In the genomic region with DNA sequence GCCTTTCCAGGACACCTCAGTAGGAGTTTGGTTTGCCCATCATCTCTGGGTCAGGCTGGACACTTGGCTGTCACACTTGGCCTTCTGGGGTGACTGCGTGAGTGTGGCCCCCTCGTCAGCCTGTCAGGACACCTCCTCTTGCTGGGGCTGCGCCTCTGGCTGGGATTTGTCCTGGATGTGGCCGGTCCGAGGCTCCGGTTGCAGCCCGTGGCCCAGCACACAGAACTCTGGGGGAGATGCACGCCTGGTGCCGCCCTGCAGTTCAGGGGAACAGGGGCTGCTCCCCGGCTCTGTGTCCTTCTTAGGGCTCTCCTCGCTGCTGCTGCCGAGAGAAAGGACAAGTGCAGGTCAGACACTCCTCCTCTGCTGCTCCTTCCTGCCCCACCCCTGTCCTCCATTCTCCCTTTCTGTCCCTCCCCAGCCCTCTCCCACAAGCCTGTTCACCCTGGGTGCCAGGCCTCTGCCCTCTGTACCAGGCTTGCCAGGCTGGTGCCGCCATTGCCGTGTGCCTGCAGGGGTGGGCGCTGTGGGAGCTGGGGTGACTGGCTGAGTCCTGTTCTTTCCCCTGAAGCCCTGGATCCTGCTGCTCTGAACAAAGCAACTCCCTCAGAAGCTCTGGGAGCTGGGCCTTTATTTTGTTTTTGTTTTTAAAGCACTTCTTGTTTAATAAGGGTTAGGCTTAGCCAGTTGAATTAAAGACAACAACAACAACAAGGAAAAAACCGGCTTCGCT, we compare ENCODE assay signal across 17 cellular contexts. TPM values are rescaled to one million over a fixed set of nuclear protein-coding genes. Genes with fewer than 3 reads are reported as not detected.
DNase-seq lines count a peak whose midpoint lies in the region; ATAC-seq and TF ChIP-seq lines count a peak whose summit lies in the region.
"Had no signal": no experiment of that assay in that cellular context is flagged by ENCODE, and none has a peak within 500 bp of the region (broad histone marks: within the 10 kb centered on the region; RNA-seq: fewer than 3 reads in every experiment).

No MANE protein-coding gene starts in this region.

- intact Hi-C loops in CD14-positive monocyte (cut with micrococcal nuclease): no loop called here

- no peak overlapping the region for H3K27ac Mint-ChIP-seq in CD14-positive monocyte
- H3K27ac Mint-ChIP-seq: activated B cell treated with CpG ODN at 0.5 μM for 24 hours; activated T-cell treated with anti-CD3 and anti-CD28 coated beads, Interleukin-2, amount 50 U/mL, for 72 hours had no signal

- peaks cover 5 to 37% (median 11%) of the 10 kb centered on the region in 4 donors for H3K4me1 ChIP-seq in upper lobe of left lung
- H3K4me1 ChIP-seq: SJSA1 had no signal

- peaks cover 15% of the 10 kb centered on the region for H3K4me1 Mint-ChIP-seq in CD14-positive monocyte
- H3K4me1 Mint-ChIP-seq: activated B cell treated with CpG ODN at 0.5 μM for 24 hours had no signal

- peaks cover 0 to 2% (median 0%) of the 10 kb centered on the region in 7 donors for H3K9me3 Mint-ChIP-seq in CD14-positive monocyte
- H3K9me3 Mint-ChIP-seq: activated B cell treated with CpG ODN at 0.5 μM for 24 hours; activated T-cell treated with anti-CD3 and anti-CD28 coated beads, Interleukin-2, amount 50 U/mL, for 72 hours had no signal

- no peak overlapping the region for H3K4me3 ChIP-seq in upper lobe of left lung
- H3K4me3 ChIP-seq: SJSA1, thoracic aorta had no signal

- no peak overlapping the region for H3K4me3 Mint-ChIP-seq in CD14-positive monocyte
- H3K4me3 Mint-ChIP-seq: activated B cell treated with CpG ODN at 0.5 μM for 24 hours; activated T-cell treated with anti-CD3 and anti-CD28 coated beads, Interleukin-2, amount 50 U/mL, for 72 hours had no signal

- TF ChIP-seq CTCF in upper lobe of left lung (IDR thresholded peaks at IDR 0.05): no peak
- TF ChIP-seq CTCF in CD14-positive monocyte (IDR thresholded peaks at IDR 0.05): no peak

- TF ChIP-seq EP300 in upper lobe of left lung (IDR thresholded peaks at IDR 0.05): no peak

- no peak for ATAC-seq in upper lobe of left lung (ENCODE audit: low FRiP score in 2 of 2)
- ATAC-seq: activated T-cell treated with anti-CD3 and anti-CD28 coated beads, Interleukin-2, amount 50 U/mL, for 72 hours had no signal

- no peaks in the 10 kb centered on the region for H3K36me3 ChIP-seq in upper lobe of left lung
- H3K36me3 ChIP-seq: SJSA1, thoracic aorta had no signal

- H3K27me3 Mint-ChIP-seq in CD14-positive monocyte (ENCODE audit: low read depth in 3 of 3): peaks cover 0 to 2% (median 2%) of the 10 kb centered on the region in 3 donors

- WGBS in upper lobe of left lung, 2 donors: 81 to 89% methylated on average over 13 to 17 of the region's 17 CpGs

- DNase-seq in activated CD8-positive, alpha-beta memory T cell treated with anti-CD3 and anti-CD28 coated beads, Interleukin-2, amount 50 U/mL, for 48 hours: peak; percentile 10
- no peak for DNase-seq in activated CD8-positive, alpha-beta memory T cell treated with anti-CD3 and anti-CD28 coated beads for 24 hours
- peak; percentile 83 for DNase-seq in globus pallidus (ENCODE audit: low spot score)
- DNase-seq in nucleus accumbens (lab: John Stamatoyannopoulos, UW): peak in 44 of 56 donors; percentile 27 to 85 (median 60)
- no peak for DNase-seq in upper lobe of left lung
- no peak for DNase-seq in NCI-H345 treated with DMSO at 0.1 percent for 48 hours (lab: John Stamatoyannopoulos, UW; ENCODE audit: unreplicated experiment)
- no peak for DNase-seq in CD14-positive monocyte (ENCODE audit: low spot score)
- no peak for DNase-seq in ecto neural progenitor cell (ENCODE audit: low spot score)
- DNase-seq: activated B cell treated with CpG ODN at 0.5 μM for 24 hours; activated T-cell treated with anti-CD3 and anti-CD28 coated beads, Interleukin-2, amount 50 U/mL, for 72 hours; NCI-H1092 treated with DMSO at 0.1 percent for 48 hours; NCI-H526 treated with DMSO at 0.1 percent for 48 hours had no signal

- H3K9me3 ChIP-seq in upper lobe of left lung: no peaks in the 10 kb centered on the region
- H3K9me3 ChIP-seq: Caco-2, SJSA1, thoracic aorta had no signal

- H3K27ac ChIP-seq in upper lobe of left lung: peak overlapping the region in 3 of 4 donors; percentile 46 to 53 (median 49)
- H3K27ac ChIP-seq: SJSA1, thoracic aorta had no signal

- H3K36me3 Mint-ChIP-seq in CD14-positive monocyte: no peaks in the 10 kb centered on the region

- H3K27me3 ChIP-seq in upper lobe of left lung: no peaks in the 10 kb centered on the region
- H3K27me3 ChIP-seq: SJSA1 had no signal

- TF ChIP-seq POLR2A in upper lobe of left lung (IDR thresholded peaks at IDR 0.05): no peak

RNA-seq across cellular contexts. Expression of gene PCARE, which starts 9.4 kb away (rescaled TPM):
- under 1 TPM in 4 of 6 donors, not detected in 2; 0.15 to 0.71 (median 0.55) TPM for total RNA-seq in upper lobe of left lung
- polyA plus RNA-seq in CD14-positive monocyte: not detected
- total RNA-seq: activated B cell treated with CpG ODN at 0.5 μM for 24 hours; activated T-cell treated with anti-CD3 and anti-CD28 coated beads, Interleukin-2, amount 50 U/mL, for 72 hours; bronchial epithelial cell; Caco-2; osteocyte; SJSA1; thoracic aorta had no signal

RNA-seq across cellular contexts. Expression of gene CLIP4, which starts 50.3 kb away (rescaled TPM):
- 100 to 1,000 TPM in 1 of 6 donors, 10 to 100 TPM in 5; 46.0 to 104 (median 69.5) TPM for total RNA-seq in upper lobe of left lung
- 10 to 100 TPM; 19.6 to 29.8 TPM for polyA plus RNA-seq in CD14-positive monocyte

Comparison
In these comparisons a context has a peak if more than half of its experiments do, and no peak if none do; other contexts are left out.
1. DNase-seq: peak in activated CD8-positive, alpha-beta memory T cell treated with anti-CD3 and anti-CD28 coated beads, Interleukin-2, amount 50 U/mL, for 48 hours (single experiment), globus pallidus (single experiment) and nucleus accumbens (44 of 56); none in activated CD8-positive, alpha-beta memory T cell treated with anti-CD3 and anti-CD28 coated beads for 24 hours (single experiment), upper lobe of left lung (0 of 2), NCI-H345 treated with DMSO at 0.1 percent for 48 hours (single experiment), CD14-positive monocyte (single experiment) and ecto neural progenitor cell (single experiment).